ENCODE assay signal across 16 cellular contexts in genomic region chr15:51602484-51602883, GRCh38. TPM values are rescaled to one million over a fixed set of nuclear protein-coding genes. Genes with fewer than 3 reads are reported as not detected.
DNase-seq lines count a peak whose midpoint lies in the region; ATAC-seq, FAIRE-seq and TF ChIP-seq lines count a peak whose summit lies in the region.
"Had no signal": no experiment of that assay in that cellular context is flagged by ENCODE, and none has a peak within 500 bp of the region (broad histone marks: within the 10 kb centered on the region; RNA-seq: fewer than 3 reads in every experiment).

No MANE protein-coding gene starts in this region.

- H3K27me3 ChIP-seq in bronchial epithelial cell (ENCODE audit: control insufficient read depth, insufficient read depth, low read length) (no peaks in the 10 kb centered on the region), heart left ventricle (no peaks in the 10 kb centered on the region)

- H3K36me3 Mint-ChIP-seq in nephron progenitor cell (ENCODE audit: low read depth) = peaks cover 64% of the 10 kb centered on the region
- H3K36me3 Mint-ChIP-seq: CD4-positive, CD25-positive, alpha-beta regulatory T cell had no signal

- intact Hi-C loops in heart left ventricle (cut with DNase I) = no loop called here
- intact Hi-C loops in head of caudate nucleus (cut with DNase I) = no loop called here

- FAIRE-seq in A549 (lab: Jason Lieb, UNC) (no peak), bronchial epithelial cell (lab: Jason Lieb, UNC) (no peak)
- FAIRE-seq: H54, HepG2 had no signal

- peak overlapping the region; percentile 56; a peak in 5 of 6 replicates for H3K27ac ChIP-seq in A549
- no peak overlapping the region for H3K27ac ChIP-seq in heart left ventricle
- H3K27ac ChIP-seq: RWPE1 had no signal

- 63% methylated on average over 3 of the region's 3 CpGs for WGBS in A549 (ENCODE audit: missing lambda C conversion rate)
- 81 to 96% (median 90%) methylated on average over 3 of the region's 3 CpGs for WGBS in heart left ventricle, 4 donors

- no peak for DNase-seq in A549 (ENCODE audit: low read depth in 1 of 2, low spot score in 1 of 2)
- DNase-seq in NB4 (ENCODE audit: low read depth) = no peak
- DNase-seq in bronchial epithelial cell (ENCODE audit: low read depth) = peak; percentile 27
- no peak for DNase-seq in nephron progenitor cell
- no peak for DNase-seq in heart left ventricle
- DNase-seq in head of caudate nucleus = no peak
- no peak for DNase-seq in NCI-H446 (lab: John Stamatoyannopoulos, UW)
- DNase-seq: 8988T; CD4-positive, CD25-positive, alpha-beta regulatory T cell; Kasumi-1; NCI-H2029 treated with DMSO at 0.1 percent for 48 hours; NCI-H526 treated with DMSO at 0.1 percent for 48 hours; SHP77 treated with DMSO at 0.1 percent for 48 hours had no signal

- no peaks in the 10 kb centered on the region for H3K9me3 ChIP-seq in A549
- peaks cover 0 to 3% (median 0%) of the 10 kb centered on the region in 12 donors for H3K9me3 ChIP-seq in heart left ventricle

- peak overlapping the region; percentile 51 for H3K4me2 ChIP-seq in A549

- TF ChIP-seq POLR2A in A549 (IDR thresholded peaks at IDR 0.05; ENCODE audit: low read length) = no peak
- TF ChIP-seq POLR2A in NB4 (IDR thresholded peaks at IDR 0.05; ENCODE audit: extremely low read depth, insufficient read length) = no peak
- no peak for TF ChIP-seq POLR2A in heart left ventricle (IDR thresholded peaks at IDR 0.05)

- POLR2A ChIA-PET in A549 (lab: Yijun Ruan, JAX) = no interaction called here

- no peak overlapping the region for H3K27ac Mint-ChIP-seq in nephron progenitor cell
- H3K27ac Mint-ChIP-seq: CD4-positive, CD25-positive, alpha-beta regulatory T cell had no signal

- no peak for TF ChIP-seq CTCF in A549 (IDR thresholded peaks at IDR 0.05)
- TF ChIP-seq CTCF in NB4 (IDR thresholded peaks at IDR 0.05; ENCODE audit: low read depth, low read length) = no peak
- no peak for TF ChIP-seq CTCF in bronchial epithelial cell (IDR thresholded peaks at IDR 0.05; ENCODE audit: insufficient read depth, low read length, severe bottlenecking)
- TF ChIP-seq CTCF in nephron progenitor cell (IDR thresholded peaks at IDR 0.05) = no peak
- TF ChIP-seq CTCF in heart left ventricle (IDR thresholded peaks at IDR 0.05) = no peak

- H3K36me3 ChIP-seq in bronchial epithelial cell (ENCODE audit: control insufficient read depth, insufficient read depth, low read length) = no peaks in the 10 kb centered on the region
- H3K36me3 ChIP-seq in heart left ventricle = no peaks in the 10 kb centered on the region

- no peak for TF ChIP-seq EP300 in A549 (IDR thresholded peaks at IDR 0.05)

- no peak for ATAC-seq in A549
- ATAC-seq in heart left ventricle = no peak
- ATAC-seq: HepG2 had no signal

- TF ChIP-seq RAD21 in A549 (conservative IDR thresholded peaks at IDR 0.05 in 1 of 2, IDR thresholded peaks at IDR 0.05 in 1 of 2) = no peak

- CTCF ChIA-PET in A549 (lab: Yijun Ruan, JAX) = interaction anchor here (0.6 to 1.9 kb wide), 2 partner anchors 9 to 63 kb away, joined by 3 to 5 read pairs; no protein-coding TSS in a partner anchor

- H3K4me3 Mint-ChIP-seq in nephron progenitor cell = peak overlapping the region; percentile 65
- H3K4me3 Mint-ChIP-seq: CD4-positive, CD25-positive, alpha-beta regulatory T cell had no signal

- H3K9me3 Mint-ChIP-seq in nephron progenitor cell = peaks cover 70% of the 10 kb centered on the region

- H3K4me3 ChIP-seq in A549 (peak overlapping the region; percentile 33; the same call in 2 of the 3 replicates), NB4 (ENCODE audit: low read depth, low read length) (peak overlapping the region; percentile 91), bronchial epithelial cell (ENCODE audit: low read depth, low read length) (no peak overlapping the region), heart left ventricle (no peak overlapping the region)

- H3K4me1 ChIP-seq in A549 = peaks cover 8% of the 10 kb centered on the region
- peaks cover 0 to 39% (median 0%) of the 10 kb centered on the region in 12 donors for H3K4me1 ChIP-seq in heart left ventricle

- no peaks in the 10 kb centered on the region for H3K4me1 Mint-ChIP-seq in nephron progenitor cell
- H3K4me1 Mint-ChIP-seq: CD4-positive, CD25-positive, alpha-beta regulatory T cell had no signal

- H3K27me3 Mint-ChIP-seq in nephron progenitor cell (ENCODE audit: low read depth, poor library complexity) = peaks cover 4% of the 10 kb centered on the region

TF ChIP-seq in A549, 52 proteins besides CTCF, POLR2A, EP300 and RAD21:
- TF ChIP-seq RNF2 (IDR thresholded peaks at IDR 0.05; ENCODE audit: borderline replicate concordance, low read depth) (no peak), RFX5 (IDR thresholded peaks at IDR 0.05) (no peak), BHLHE40 (IDR thresholded peaks at IDR 0.05; ENCODE audit: low read depth, low read length) (no peak), PBX3 (IDR thresholded peaks at IDR 0.05) (no peak), CBX8 (IDR thresholded peaks at IDR 0.05) (no peak), HOXB5 (CRISPR knock-in tag; IDR thresholded peaks at IDR 0.05) (no peak), ZNF302 (CRISPR knock-in tag; IDR thresholded peaks at IDR 0.05) (no peak), RCOR1 (IDR thresholded peaks at IDR 0.05; ENCODE audit: low read depth, low read length) (no peak), BCL3 (IDR thresholded peaks at IDR 0.05) (no peak), HOXA7 (CRISPR knock-in tag; IDR thresholded peaks at IDR 0.05) (no peak), EHMT2 (IDR thresholded peaks at IDR 0.05; ENCODE audit: low read depth) (no peak), HMGXB4 (CRISPR knock-in tag; IDR thresholded peaks at IDR 0.05; ENCODE audit: borderline replicate concordance) (no peak), HDAC2 (IDR thresholded peaks at IDR 0.05) (no peak), KDM5A (IDR thresholded peaks at IDR 0.05) (no peak), CHD4 (IDR thresholded peaks at IDR 0.05; ENCODE audit: borderline replicate concordance) (no peak), CHD2 (IDR thresholded peaks at IDR 0.05; ENCODE audit: low read length, partially characterized antibody) (no peak), NPAS2 (CRISPR knock-in tag; IDR thresholded peaks at IDR 0.05; ENCODE audit: borderline replicate concordance) (no peak), MAX (IDR thresholded peaks at IDR 0.05) (no peak)

RNA-seq across cellular contexts. Expression of gene DMXL2, which starts 20.1 kb away (rescaled TPM):
- 50.9 and 58.7 TPM in 2 replicates for polyA plus RNA-seq in A549 (2011; rRNA removed)
- polyA plus RNA-seq in A549 (2012; cell fraction: cytosol; rRNA removed) = 10.7 and 10.9 TPM in 2 replicates
- 24.8 and 41.3 TPM in 2 replicates for polyA plus RNA-seq in A549 (2012; cell fraction: nucleus; rRNA removed)
- 23.9 to 25.6 TPM (median 25.0 TPM) in 3 replicates for polyA plus RNA-seq in A549 (2017; fragmentation: RNase III; extraction: RNeasy Plus Mini Kit Qiagen cat#74134 plus additional on column Dnase treatment)
- 32.2 TPM in 2 replicates for polyA minus RNA-seq in A549 (2011; rRNA and poly(A)+ RNA removed)
- total RNA-seq in bronchial epithelial cell = 14.5 and 16.1 TPM in 2 replicates
- 10 to 100 TPM in 2 of 9 donors, 1 to 10 TPM in 7; 4.5 to 33.5 (median 8.1) TPM for total RNA-seq in heart left ventricle
- polyA plus RNA-seq in heart left ventricle = 1 to 10 TPM; 5.2 to 5.9 TPM

Comparison
In these comparisons a context has a peak if more than half of its experiments do, and no peak if none do; other contexts are left out.
1. H3K27ac ChIP-seq: peak in A549 (2 of 2); none in heart left ventricle (0 of 12).
2. H3K4me3 ChIP-seq: peak in A549 (single experiment) and NB4 (single experiment); none in bronchial epithelial cell (single experiment) and heart left ventricle (0 of 12).